1 cellular context compared by ENCODE assay signal in genomic region chr21:43913928-43914327, GRCh38.
TF ChIP-seq lines count a peak whose summit lies in the region.

No MANE protein-coding gene starts in this region.

TF ChIP-seq in HEK293, 187 proteins besides CTCF, POLR2A, EP300 and RAD21 (continued from another document and continues in another):
- TF ChIP-seq ZFP41 (tag by site-specific recombination; IDR thresholded peaks at IDR 0.05; ENCODE audit: borderline replicate concordance) (no peak), ZNF148 (tag by site-specific recombination; IDR thresholded peaks at IDR 0.05; ENCODE audit: borderline replicate concordance) (no peak), SP3 (tag by site-specific recombination; IDR thresholded peaks at IDR 0.05) (no peak), PRDM10 (tag by site-specific recombination; IDR thresholded peaks at IDR 0.05) (no peak), ZNF121 (tag by site-specific recombination; IDR thresholded peaks at IDR 0.05) (no peak), YY2 (tag by site-specific recombination; IDR thresholded peaks at IDR 0.05) (no peak), ZNF639 (tag by site-specific recombination; IDR thresholded peaks at IDR 0.05) (no peak), ZNF521 (tag by site-specific recombination; IDR thresholded peaks at IDR 0.05) (no peak), ZNF610 (tag by site-specific recombination; IDR thresholded peaks at IDR 0.05; ENCODE audit: borderline replicate concordance) (no peak), ZNF76 (tag by site-specific recombination; IDR thresholded peaks at IDR 0.05; ENCODE audit: borderline replicate concordance, low read depth) (no peak), ZNF830 (tag by site-specific recombination; IDR thresholded peaks at IDR 0.05; ENCODE audit: low read depth) (no peak), BCL6B (tag by site-specific recombination; IDR thresholded peaks at IDR 0.05) (no peak), ZXDB (tag by site-specific recombination; IDR thresholded peaks at IDR 0.05) (no peak), ZNF555 (tag by site-specific recombination; conservative IDR thresholded peaks at IDR 0.05) (no peak), ZNF785 (tag by site-specific recombination; IDR thresholded peaks at IDR 0.05) (no peak), RBAK (tag by site-specific recombination; IDR thresholded peaks at IDR 0.05) (no peak), ZBTB1 (tag by site-specific recombination; IDR thresholded peaks at IDR 0.05) (no peak), ZNF792 (tag by site-specific recombination; IDR thresholded peaks at IDR 0.05) (no peak), ZNF157 (tag by site-specific recombination; IDR thresholded peaks at IDR 0.05) (no peak), ZNF530 (tag by site-specific recombination; IDR thresholded peaks at IDR 0.05; ENCODE audit: low read depth) (no peak), KLF7 (tag by site-specific recombination; IDR thresholded peaks at IDR 0.05; ENCODE audit: borderline replicate concordance) (no peak), WT1 (tag by site-specific recombination; IDR thresholded peaks at IDR 0.05) (0 out of 2 replicates have a peak, but pooled peaks have one; percentile 11), ZNF10 (tag by site-specific recombination; IDR thresholded peaks at IDR 0.05) (no peak), ZNF777 (tag by site-specific recombination; IDR thresholded peaks at IDR 0.05; ENCODE audit: borderline replicate concordance) (no peak), ZNF423 (tag by site-specific recombination; IDR thresholded peaks at IDR 0.05) (0 out of 2 replicates have a peak, but pooled peaks have one; percentile 22), TSHZ1 (tag by site-specific recombination; IDR thresholded peaks at IDR 0.05; ENCODE audit: borderline replicate concordance) (no peak), MZF1 (tag by site-specific recombination; IDR thresholded peaks at IDR 0.05; ENCODE audit: borderline replicate concordance) (no peak), ZNF274 (IDR thresholded peaks at IDR 0.05; ENCODE audit: low read length) (no peak), ZNF274 (tag by site-specific recombination; IDR thresholded peaks at IDR 0.05; ENCODE audit: borderline replicate concordance) (no peak), ZFP3 (tag by site-specific recombination; IDR thresholded peaks at IDR 0.05; ENCODE audit: low read depth) (no peak), GLI4 (tag by site-specific recombination; IDR thresholded peaks at IDR 0.05) (no peak), ZNF18 (tag by site-specific recombination; IDR thresholded peaks at IDR 0.05) (no peak), SCRT2 (tag by site-specific recombination; IDR thresholded peaks at IDR 0.05) (peak; percentile 88), ZNF473 (tag by site-specific recombination; IDR thresholded peaks at IDR 0.05) (no peak), GLI2 (tag by site-specific recombination; IDR thresholded peaks at IDR 0.05; ENCODE audit: borderline replicate concordance, low read depth) (no peak), GLIS1 (tag by site-specific recombination; IDR thresholded peaks at IDR 0.05) (peak; percentile 83), ZNF350 (tag by site-specific recombination; IDR thresholded peaks at IDR 0.05) (no peak), ZNF488 (tag by site-specific recombination; IDR thresholded peaks at IDR 0.05) (no peak), ZSCAN5A (tag by site-specific recombination; IDR thresholded peaks at IDR 0.05) (no peak), REST (tag by site-specific recombination; IDR thresholded peaks at IDR 0.05) (no peak), OSR2 (tag by site-specific recombination; IDR thresholded peaks at IDR 0.05) (no peak)
